ENCODE assay signal across 9 cellular contexts in genomic region chr9:135961811-135962695, GRCh38. TPM values are rescaled to one million over a fixed set of nuclear protein-coding genes. Genes with fewer than 3 reads are reported as not detected.
A peak's percentile ranks its signal among the peaks of the same experiment; 100 is the strongest.
DNase-seq lines count a peak whose midpoint lies in the region; ATAC-seq and TF ChIP-seq lines count a peak whose summit lies in the region.
"Had no signal": no experiment of that assay in that cellular context is flagged by ENCODE, and none has a peak within 500 bp of the region (broad histone marks: within the 10 kb centered on the region; RNA-seq: fewer than 3 reads in every experiment).

No MANE protein-coding gene starts in this region.

- no peaks in the 10 kb centered on the region for H3F3A ChIP-seq in OCI-LY1 (ENCODE audit: insufficient read depth, low read length)

- no peaks in the 10 kb centered on the region for H3K9me3 Mint-ChIP-seq in activated naive CD4-positive, alpha-beta T cell treated with anti-CD3 and anti-CD28 coated beads, Interleukin-2, amount 10 ng/mL, durations not matched to agents 7 days and 5 days
- H3K9me3 Mint-ChIP-seq in effector memory CD8-positive, alpha-beta T cell = no peaks in the 10 kb centered on the region

- H3K4me3 Mint-ChIP-seq in activated naive CD4-positive, alpha-beta T cell treated with anti-CD3 and anti-CD28 coated beads, Interleukin-2, amount 10 ng/mL, durations not matched to agents 7 days and 5 days = peak overlapping the region; percentile 61
- peak overlapping the region; percentile 14 to 31 for H3K4me3 Mint-ChIP-seq in effector memory CD8-positive, alpha-beta T cell

- no peaks in the 10 kb centered on the region for H3K9me2 ChIP-seq in OCI-LY1 (ENCODE audit: low read depth, low read length)

- DNase-seq in activated naive CD4-positive, alpha-beta T cell treated with anti-CD3 and anti-CD28 coated beads, Interleukin-2, amount 10 ng/mL, durations not matched to agents 7 days and 5 days = no peak
- no peak for DNase-seq in activated naive CD4-positive, alpha-beta T cell treated with Interleukin-2 at 50 U/mL for 16 hours
- no peak for DNase-seq in effector memory CD8-positive, alpha-beta T cell
- DNase-seq in thoracic aorta (ENCODE audit: low spot score) (no peak), GM03348 (ENCODE audit: low spot score) (no peak), DMS 273 (lab: John Stamatoyannopoulos, UW; ENCODE audit: unreplicated experiment) (no peak), mesenteric fat pad (ENCODE audit: low spot score) (no peak)

- no peak overlapping the region for H3K27ac Mint-ChIP-seq in activated naive CD4-positive, alpha-beta T cell treated with anti-CD3 and anti-CD28 coated beads, Interleukin-2, amount 10 ng/mL, durations not matched to agents 7 days and 5 days
- peak overlapping the region in 1 of 2 donors; percentile 39 for H3K27ac Mint-ChIP-seq in effector memory CD8-positive, alpha-beta T cell

- H3K36me3 ChIP-seq in OCI-LY1 (ENCODE audit: insufficient read depth, low read length) (peaks cover 5% of the 10 kb centered on the region; the same call in 1 of the 2 replicates), thoracic aorta (no peaks in the 10 kb centered on the region)
- H3K36me3 ChIP-seq: transverse colon had no signal

- no peaks in the 10 kb centered on the region for H3K36me3 Mint-ChIP-seq in activated naive CD4-positive, alpha-beta T cell treated with anti-CD3 and anti-CD28 coated beads, Interleukin-2, amount 10 ng/mL, durations not matched to agents 7 days and 5 days
- H3K36me3 Mint-ChIP-seq in effector memory CD8-positive, alpha-beta T cell (ENCODE audit: insufficient read depth) = peaks cover 11% of the 10 kb centered on the region

- CTCF ChIA-PET in activated naive CD4-positive, alpha-beta T cell treated with anti-CD3 and anti-CD28 coated beads, Interleukin-2, amount 10 ng/mL, durations not matched to agents 7 days and 5 days (lab: Charles Lee) = no interaction called here

- H3K27ac ChIP-seq in OCI-LY1 (ENCODE audit: low read depth, low read length, poor library complexity, severe bottlenecking) (no peak overlapping the region), thoracic aorta (no peak overlapping the region)

- peaks cover 19% of the 10 kb centered on the region for H3K4me1 ChIP-seq in OCI-LY1 (ENCODE audit: insufficient read depth, low read length, severe bottlenecking)
- H3K4me1 ChIP-seq in thoracic aorta (ENCODE audit: control insufficient read depth in 1 of 2, low read depth in 2 of 2) = peaks cover 3 to 17% of the 10 kb centered on the region in 2 donors

- no peaks in the 10 kb centered on the region for H4K20me1 ChIP-seq in OCI-LY1 (ENCODE audit: insufficient read depth, low read length)

- H3K4me3 ChIP-seq in OCI-LY1 (ENCODE audit: low read depth, low read length, poor library complexity, severe bottlenecking) (peak overlapping the region; percentile 41), thoracic aorta (peak overlapping the region; percentile 52)

- no peak for ATAC-seq in effector memory CD8-positive, alpha-beta T cell (replicated peaks)
- no peak for ATAC-seq in thoracic aorta (ENCODE audit: insufficient number of reproducible peaks, low FRiP score, low read depth)

- H3K79me2 ChIP-seq in OCI-LY1 (ENCODE audit: insufficient read depth, low read length) = 0 out of 2 replicates have a peak, but pooled peaks cover 16% of the 10 kb centered on the region

- peak overlapping the region; percentile 52 for H3K4me2 ChIP-seq in OCI-LY1 (ENCODE audit: low read length)

- no peaks in the 10 kb centered on the region for H3K9me3 ChIP-seq in OCI-LY1 (ENCODE audit: low read length)
- H3K9me3 ChIP-seq in thoracic aorta = no peaks in the 10 kb centered on the region
- H3K9me3 ChIP-seq: transverse colon had no signal

- peaks cover 46% of the 10 kb centered on the region for H3K27me3 Mint-ChIP-seq in activated naive CD4-positive, alpha-beta T cell treated with anti-CD3 and anti-CD28 coated beads, Interleukin-2, amount 10 ng/mL, durations not matched to agents 7 days and 5 days
- peaks cover 0 to 11% of the 10 kb centered on the region in 2 donors for H3K27me3 Mint-ChIP-seq in effector memory CD8-positive, alpha-beta T cell

- H2AFZ ChIP-seq in OCI-LY1 (ENCODE audit: low read length) = no peak overlapping the region

- TF ChIP-seq CTCF in OCI-LY1 (IDR thresholded peaks at IDR 0.05; ENCODE audit: low read length) = no peak
- no peak for TF ChIP-seq CTCF in thoracic aorta (IDR thresholded peaks at IDR 0.05)

- H3K27me3 ChIP-seq in OCI-LY1 (ENCODE audit: insufficient read depth, low read length) (no peaks in the 10 kb centered on the region), thoracic aorta (replicated peaks; ENCODE audit: insufficient read depth) (no peaks in the 10 kb centered on the region)
- H3K27me3 ChIP-seq: transverse colon had no signal

- peaks cover 29% of the 10 kb centered on the region for H3K4me1 Mint-ChIP-seq in activated naive CD4-positive, alpha-beta T cell treated with anti-CD3 and anti-CD28 coated beads, Interleukin-2, amount 10 ng/mL, durations not matched to agents 7 days and 5 days
- peaks cover 15 to 21% of the 10 kb centered on the region in 2 donors for H3K4me1 Mint-ChIP-seq in effector memory CD8-positive, alpha-beta T cell (ENCODE audit: low read depth in 2 of 2)

- peak overlapping the region; percentile 12; the same call in 1 of the 2 replicates for H3K9ac ChIP-seq in OCI-LY1 (ENCODE audit: low read length)

RNA-seq across cellular contexts. Expression of gene UBAC1, which starts 0.9 kb away (rescaled TPM):
- 10 to 100 TPM; 37.9 to 39.3 TPM for total RNA-seq in thoracic aorta
- total RNA-seq in mesenteric fat pad = 36.3 TPM

RNA-seq across cellular contexts. Expression of gene CAMSAP1, which starts 54.7 kb away (rescaled TPM):
- total RNA-seq in thoracic aorta (10 to 100 TPM; 19.1 to 20.2 TPM), mesenteric fat pad (35.3 TPM)
